In genomic region chr7:106609416-106609815, GRCh38 we compare ENCODE assay signal across 1 cellular context.
A peak's percentile ranks its signal among the peaks of the same experiment; 100 is the strongest.
TF ChIP-seq lines count a peak whose summit lies in the region.

No MANE protein-coding gene starts in this region.

TF ChIP-seq in SK-N-SH, 30 proteins besides CTCF, POLR2A, EP300 and RAD21 (continued from another document):
- no peak for TF ChIP-seq FOXJ3 (CRISPR knock-in tag; IDR thresholded peaks at IDR 0.05)
- no peak for TF ChIP-seq USF1 (IDR thresholded peaks at IDR 0.05; ENCODE audit: borderline replicate concordance, low read depth)
- TF ChIP-seq NFIC (IDR thresholded peaks at IDR 0.05; ENCODE audit: borderline replicate concordance): no peak
- no peak for TF ChIP-seq REST (IDR thresholded peaks at IDR 0.05; ENCODE audit: low read depth, low read length)
- no peak for TF ChIP-seq SMC3 (IDR thresholded peaks at IDR 0.05; ENCODE audit: low read depth, low read length)
- no peak for TF ChIP-seq RCOR1 (IDR thresholded peaks at IDR 0.05; ENCODE audit: low read length)
- TF ChIP-seq SIN3A (IDR thresholded peaks at IDR 0.05; ENCODE audit: borderline replicate concordance, low read depth, low read length): no peak
- no peak for TF ChIP-seq PBX3 (IDR thresholded peaks at IDR 0.05)
- TF ChIP-seq TCF12 (IDR thresholded peaks at IDR 0.05): peak; percentile 49; the same call in 1 of the 2 replicates
- TF ChIP-seq EZH2phosphoT487 (IDR thresholded peaks at IDR 0.05; ENCODE audit: borderline replicate concordance, low read depth): no peak
- no peak for TF ChIP-seq IRF3 (IDR thresholded peaks at IDR 0.05; ENCODE audit: low read depth, low read length)
- no peak for TF ChIP-seq GATA2 (CRISPR knock-in tag; IDR thresholded peaks at IDR 0.05)
- TF ChIP-seq MAX (IDR thresholded peaks at IDR 0.05; ENCODE audit: low read depth): no peak
- TF ChIP-seq FOSL2 (IDR thresholded peaks at IDR 0.05; ENCODE audit: borderline replicate concordance, low read depth): peak; percentile 64; the same call in 1 of the 2 replicates
- no peak for TF ChIP-seq NRF1 (IDR thresholded peaks at IDR 0.05; ENCODE audit: low read depth, low read length)
- TF ChIP-seq RFX5 (IDR thresholded peaks at IDR 0.05; ENCODE audit: low read length): no peak
- TF ChIP-seq POLR2AphosphoS5 (IDR thresholded peaks at IDR 0.05; ENCODE audit: low read depth, low read length): no peak; the same call in 1 of the 2 replicates
- peak; percentile 68 for TF ChIP-seq ELF1 (IDR thresholded peaks at IDR 0.05)
- TF ChIP-seq CHD2 (IDR thresholded peaks at IDR 0.05; ENCODE audit: low read length, partially characterized antibody): no peak
TF ChIP-seq in SK-N-SH: peak in this region for 6.
